In the genomic region with DNA sequence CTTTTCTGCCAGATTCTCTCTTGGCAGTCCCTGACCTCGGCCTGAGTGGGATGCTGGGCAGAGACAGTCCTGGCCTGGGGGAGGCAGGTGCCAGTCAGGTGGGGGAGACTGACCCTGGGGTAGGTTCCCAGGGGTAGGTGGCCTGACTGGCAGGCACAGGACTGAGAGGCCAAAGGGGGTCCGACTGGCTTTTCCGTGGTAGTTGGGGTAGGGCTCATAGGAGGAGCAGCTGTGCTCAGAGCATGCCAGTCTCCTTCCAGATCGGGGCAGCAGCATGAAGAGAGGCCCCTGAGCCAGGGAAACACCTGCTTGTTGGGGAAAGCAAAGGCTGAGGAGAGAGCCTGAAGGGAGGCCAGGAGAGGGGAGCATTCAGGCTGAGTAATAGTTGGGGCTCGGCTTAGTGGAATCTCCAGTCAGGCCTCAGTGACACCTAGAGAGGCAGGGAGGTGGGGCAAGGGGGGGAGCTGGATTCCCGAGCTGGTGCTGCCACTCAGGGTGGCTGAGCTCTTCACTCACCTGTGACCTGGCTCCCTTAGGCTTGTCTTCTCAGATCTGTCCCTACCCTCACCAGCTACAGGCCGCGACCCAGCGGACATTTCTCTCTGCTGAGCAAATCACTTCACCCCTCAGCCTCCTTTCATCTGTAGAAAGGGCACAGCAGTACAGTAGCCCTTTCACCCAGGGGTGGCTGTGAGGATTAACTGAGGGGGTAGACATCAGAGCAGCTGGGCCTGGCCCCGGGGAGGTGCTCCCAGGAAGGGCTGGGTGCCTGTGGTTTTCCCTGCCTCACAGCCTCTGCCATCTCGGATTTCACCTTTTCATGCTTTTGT, we compare ENCODE assay signal across 11 cellular contexts. TPM values are rescaled to one million over a fixed set of nuclear protein-coding genes. Genes with fewer than 3 reads are reported as not detected.
DNase-seq lines count a peak whose midpoint lies in the region; ATAC-seq and TF ChIP-seq lines count a peak whose summit lies in the region.
"Had no signal": no experiment of that assay in that cellular context is flagged by ENCODE, and none has a peak within 500 bp of the region (broad histone marks: within the 10 kb centered on the region; RNA-seq: fewer than 3 reads in every experiment).

No MANE protein-coding gene starts in this region.

- no peak overlapping the region for H3K4me3 Mint-ChIP-seq in central memory CD8-positive, alpha-beta T cell
- no peak overlapping the region for H3K4me3 Mint-ChIP-seq in osteocyte (ENCODE audit: unreplicated experiment)

- no peaks in the 10 kb centered on the region for H3K27me3 Mint-ChIP-seq in central memory CD8-positive, alpha-beta T cell
- no peaks in the 10 kb centered on the region for H3K27me3 Mint-ChIP-seq in osteocyte (ENCODE audit: unreplicated experiment)

- H3K9me3 Mint-ChIP-seq in central memory CD8-positive, alpha-beta T cell: no peaks in the 10 kb centered on the region
- H3K9me3 Mint-ChIP-seq in osteocyte (ENCODE audit: unreplicated experiment): no peaks in the 10 kb centered on the region

- peak overlapping the region; percentile 87 for H3K27ac Mint-ChIP-seq in central memory CD8-positive, alpha-beta T cell (ENCODE audit: low read depth)
- H3K27ac Mint-ChIP-seq in osteocyte (ENCODE audit: unreplicated experiment): peak overlapping the region; percentile 71

- peak; percentile 31 for DNase-seq in NCI-H82 (lab: John Stamatoyannopoulos, UW)
- DNase-seq in NCI-H82 treated with DMSO at 0.1 percent for 48 hours (lab: John Stamatoyannopoulos, UW; ENCODE audit: unreplicated experiment): no peak
- DNase-seq in NCI-H128 (lab: John Stamatoyannopoulos, UW; ENCODE audit: unreplicated experiment): peak; percentile 24
- no peak for DNase-seq in central memory CD8-positive, alpha-beta T cell (ENCODE audit: low spot score in 2 of 2)
- no peak for DNase-seq in osteocyte (ENCODE audit: extremely low spot score, unreplicated experiment)
- no peak for DNase-seq in NOMO-1 treated with DMSO at 0.1 percent for 48 hours (lab: John Stamatoyannopoulos, UW; ENCODE audit: unreplicated experiment)
- DNase-seq in NCI-H146 (lab: John Stamatoyannopoulos, UW): no peak
- DNase-seq: amniotic stem cell, heart left ventricle had no signal

- H3K4me1 Mint-ChIP-seq in central memory CD8-positive, alpha-beta T cell: no peaks in the 10 kb centered on the region
- peaks cover 21% of the 10 kb centered on the region for H3K4me1 Mint-ChIP-seq in osteocyte (ENCODE audit: unreplicated experiment)

- no peak for ATAC-seq in central memory CD8-positive, alpha-beta T cell (replicated peaks; ENCODE audit: extremely low read depth, poor library complexity, severe bottlenecking)
- ATAC-seq in HG03135 (IDR thresholded peaks at IDR 0.05; ENCODE audit: unreplicated experiment): no peak
- ATAC-seq: heart left ventricle, right cardiac atrium had no signal

- no peak for TF ChIP-seq CTCF in osteocyte (IDR thresholded peaks at IDR 0.05)

- H3K36me3 Mint-ChIP-seq in central memory CD8-positive, alpha-beta T cell (ENCODE audit: insufficient read depth): peaks cover 23% of the 10 kb centered on the region
- peaks cover 12% of the 10 kb centered on the region for H3K36me3 Mint-ChIP-seq in osteocyte (ENCODE audit: unreplicated experiment)

RNA-seq across cellular contexts. Expression of a gene that starts 26.2 kb away (rescaled TPM):
- 26.4 and 28.5 TPM in 2 replicates for total RNA-seq in osteocyte

RNA-seq across cellular contexts. Expression of a gene that starts 45.3 kb away (rescaled TPM):
- total RNA-seq in osteocyte: 37.2 and 44.3 TPM in 2 replicates

Comparison
In these comparisons a context has a peak if more than half of its experiments do, and no peak if none do; other contexts are left out.
1. DNase-seq: peak in NCI-H82 (single experiment) and NCI-H128 (single experiment); none in NCI-H82 treated with DMSO at 0.1 percent for 48 hours (single experiment), central memory CD8-positive, alpha-beta T cell (0 of 2), osteocyte (single experiment), NOMO-1 treated with DMSO at 0.1 percent for 48 hours (single experiment) and NCI-H146 (single experiment).